Comparison of ENCODE assay signal across 1 cellular context in the genomic region with DNA sequence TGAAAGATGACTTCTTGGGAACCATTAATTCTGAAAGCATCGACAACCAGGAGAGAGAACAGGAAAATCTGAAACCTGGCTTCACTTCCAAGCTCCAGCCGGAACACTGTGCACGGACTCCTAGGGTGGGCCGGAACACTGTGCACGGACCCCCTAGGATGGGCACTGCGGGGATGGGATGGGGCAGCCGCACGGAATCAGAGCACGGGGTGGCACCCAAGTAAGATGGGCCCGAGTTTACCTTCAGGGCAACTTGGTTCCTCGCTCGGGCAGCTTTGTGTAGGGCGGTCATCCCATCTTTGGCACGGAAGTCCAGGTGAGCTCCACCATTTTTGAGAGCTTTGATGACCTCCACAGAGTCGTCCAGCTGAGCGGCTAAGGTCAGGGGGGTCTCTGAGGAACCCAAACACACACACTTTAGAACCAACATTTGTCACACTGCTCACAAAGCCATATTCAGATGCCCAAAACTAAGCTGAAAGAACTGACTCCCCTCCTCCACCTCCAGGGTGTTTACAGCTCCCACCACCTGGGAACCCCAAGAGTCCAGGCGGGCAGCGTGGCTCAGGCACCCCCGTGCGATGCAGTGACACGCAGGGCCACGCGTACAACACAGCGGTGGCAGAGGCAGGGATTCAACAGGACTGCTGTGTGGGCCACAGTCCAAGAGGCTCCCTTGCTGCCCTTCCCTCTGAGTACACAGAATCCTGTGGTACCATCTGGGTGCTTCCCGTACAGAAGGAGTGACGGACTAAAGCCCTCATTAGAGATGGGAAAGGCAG.
TF ChIP-seq lines count a peak whose summit lies in the region.

No MANE protein-coding gene starts in this region.

TF ChIP-seq in HepG2, 621 proteins besides CTCF, POLR2A, EP300 and RAD21:
- TF ChIP-seq AGO2 (optimal IDR thresholded peaks at IDR 0.05; ENCODE audit: low read depth, low read length) (peak; percentile 24), TSC22D2 (CRISPR knock-in tag; IDR thresholded peaks at IDR 0.05; ENCODE audit: borderline replicate concordance) (no peak), ARNTL (CRISPR knock-in tag; IDR thresholded peaks at IDR 0.05) (no peak), EEA1 (CRISPR knock-in tag; IDR thresholded peaks at IDR 0.05; ENCODE audit: borderline replicate concordance) (no peak), ZNF781 (CRISPR knock-in tag; IDR thresholded peaks at IDR 0.05; ENCODE audit: borderline replicate concordance, not compliant biosample characterization) (no peak), ZNF589 (CRISPR knock-in tag; conservative IDR thresholded peaks at IDR 0.05) (no peak)
- TF ChIP-seq, protein P1, sequence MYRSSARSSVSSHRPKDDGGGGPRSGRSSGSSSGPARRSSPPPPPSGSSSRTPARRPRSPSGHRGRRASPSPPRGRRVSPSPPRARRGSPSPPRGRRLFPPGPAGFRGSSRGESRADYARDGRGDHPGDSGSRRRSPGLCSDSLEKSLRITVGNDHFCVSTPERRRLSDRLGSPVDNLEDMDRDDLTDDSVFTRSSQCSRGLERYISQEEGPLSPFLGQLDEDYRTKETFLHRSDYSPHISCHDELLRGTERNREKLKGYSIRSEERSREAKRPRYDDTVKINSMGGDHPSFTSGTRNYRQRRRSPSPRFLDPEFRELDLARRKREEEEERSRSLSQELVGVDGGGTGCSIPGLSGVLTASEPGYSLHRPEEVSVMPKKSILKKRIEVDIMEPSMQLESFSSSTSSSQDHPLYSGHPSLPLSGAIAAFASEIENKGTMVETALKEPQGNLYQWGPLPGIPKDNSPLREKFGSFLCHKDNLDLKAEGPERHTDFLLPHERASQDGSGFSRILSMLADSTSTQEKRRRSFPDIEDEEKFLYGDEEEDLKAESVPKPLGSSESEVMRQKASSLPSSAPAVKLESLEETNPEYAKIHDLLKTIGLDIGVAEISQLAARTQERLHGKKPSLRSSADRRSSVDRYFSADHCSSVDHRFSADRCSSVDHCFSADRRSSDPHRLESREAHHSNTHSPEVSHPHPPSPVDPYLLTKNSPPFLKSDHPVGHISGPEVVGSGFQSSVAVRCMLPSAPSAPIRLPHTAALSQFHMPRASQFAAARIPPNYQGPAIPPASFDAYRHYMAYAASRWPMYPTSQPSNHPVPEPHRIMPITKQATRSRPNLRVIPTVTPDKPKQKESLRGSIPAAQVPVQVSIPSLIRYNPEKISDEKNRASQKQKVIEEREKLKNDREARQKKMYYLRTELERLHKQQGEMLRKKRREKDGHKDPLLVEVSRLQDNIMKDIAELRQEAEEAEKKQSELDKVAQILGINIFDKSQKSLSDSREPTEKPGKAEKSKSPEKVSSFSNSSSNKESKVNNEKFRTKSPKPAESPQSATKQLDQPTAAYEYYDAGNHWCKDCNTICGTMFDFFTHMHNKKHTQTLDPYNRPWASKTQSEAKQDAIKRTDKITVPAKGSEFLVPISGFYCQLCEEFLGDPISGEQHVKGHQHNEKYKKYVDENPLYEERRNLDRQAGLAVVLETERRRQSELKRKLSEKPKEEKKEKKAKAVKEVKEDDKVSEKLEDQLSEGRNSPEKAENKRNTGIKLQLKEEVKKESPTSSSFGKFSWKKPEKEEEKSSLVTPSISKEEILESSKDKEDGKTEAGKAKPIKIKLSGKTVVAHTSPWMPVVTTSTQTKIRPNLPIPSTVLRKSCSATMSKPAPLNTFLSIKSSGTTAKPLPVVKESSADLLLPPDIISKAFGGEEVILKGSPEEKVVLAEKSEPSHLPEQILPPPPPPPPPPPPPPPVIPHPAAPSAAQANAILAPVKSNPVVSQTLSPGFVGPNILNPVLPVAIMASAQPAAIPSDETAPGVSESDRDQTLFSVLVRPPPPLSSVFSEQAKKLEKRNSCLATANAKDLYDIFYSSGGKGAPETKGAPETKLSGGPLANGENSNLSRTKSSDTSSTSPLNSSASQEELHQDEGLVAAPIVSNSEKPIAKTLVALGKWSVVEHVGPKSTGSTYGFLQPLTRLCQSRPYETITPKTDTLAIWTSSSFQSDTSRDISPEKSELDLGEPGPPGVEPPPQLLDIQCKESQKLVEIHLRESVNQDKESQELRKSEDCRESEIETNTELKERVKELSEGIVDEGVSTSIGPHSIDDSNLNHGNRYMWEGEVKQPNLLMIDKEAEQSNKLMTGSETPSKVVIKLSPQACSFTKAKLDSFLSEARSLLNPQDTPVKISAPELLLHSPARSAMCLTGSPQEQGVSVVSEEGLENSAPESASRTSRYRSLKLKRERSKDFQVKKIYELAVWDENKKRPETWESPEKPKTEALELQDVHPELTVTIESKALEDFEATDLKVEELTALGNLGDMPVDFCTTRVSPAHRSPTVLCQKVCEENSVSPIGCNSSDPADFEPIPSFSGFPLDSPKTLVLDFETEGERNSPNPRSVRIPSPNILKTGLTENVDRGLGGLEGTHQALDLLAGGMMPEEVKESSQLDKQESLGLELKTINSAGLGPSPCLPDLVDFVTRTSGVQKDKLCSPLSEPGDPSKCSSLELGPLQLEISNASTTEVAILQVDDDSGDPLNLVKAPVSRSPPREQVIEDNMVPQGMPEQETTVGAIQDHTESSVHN (CRISPR knock-in tag; IDR thresholded peaks at IDR 0.05), result no peak
- TF ChIP-seq, protein P2, sequence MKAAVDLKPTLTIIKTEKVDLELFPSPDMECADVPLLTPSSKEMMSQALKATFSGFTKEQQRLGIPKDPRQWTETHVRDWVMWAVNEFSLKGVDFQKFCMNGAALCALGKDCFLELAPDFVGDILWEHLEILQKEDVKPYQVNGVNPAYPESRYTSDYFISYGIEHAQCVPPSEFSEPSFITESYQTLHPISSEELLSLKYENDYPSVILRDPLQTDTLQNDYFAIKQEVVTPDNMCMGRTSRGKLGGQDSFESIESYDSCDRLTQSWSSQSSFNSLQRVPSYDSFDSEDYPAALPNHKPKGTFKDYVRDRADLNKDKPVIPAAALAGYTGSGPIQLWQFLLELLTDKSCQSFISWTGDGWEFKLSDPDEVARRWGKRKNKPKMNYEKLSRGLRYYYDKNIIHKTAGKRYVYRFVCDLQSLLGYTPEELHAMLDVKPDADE (CRISPR knock-in tag; IDR thresholded peaks at IDR 0.05), result no peak
- TF ChIP-seq, protein P3, sequence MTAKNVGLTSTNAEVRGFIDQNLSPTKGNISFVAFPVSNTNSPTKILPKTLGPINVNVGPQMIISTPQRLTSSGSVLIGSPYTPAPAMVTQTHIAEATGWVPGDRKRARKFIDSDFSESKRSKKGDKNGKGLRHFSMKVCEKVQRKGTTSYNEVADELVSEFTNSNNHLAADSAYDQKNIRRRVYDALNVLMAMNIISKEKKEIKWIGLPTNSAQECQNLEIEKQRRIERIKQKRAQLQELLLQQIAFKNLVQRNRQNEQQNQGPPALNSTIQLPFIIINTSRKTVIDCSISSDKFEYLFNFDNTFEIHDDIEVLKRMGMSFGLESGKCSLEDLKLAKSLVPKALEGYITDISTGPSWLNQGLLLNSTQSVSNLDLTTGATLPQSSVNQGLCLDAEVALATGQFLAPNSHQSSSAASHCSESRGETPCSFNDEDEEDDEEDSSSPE (CRISPR knock-in tag; IDR thresholded peaks at IDR 0.05), result no peak
